In genomic region chr1:72037745-72038343, GRCh38 we compare ENCODE assay signal across 8 cellular contexts.
DNase-seq lines count a peak whose midpoint lies in the region; ATAC-seq, FAIRE-seq and TF ChIP-seq lines count a peak whose summit lies in the region.

No MANE protein-coding gene starts in this region.

- H3K4me1 Mint-ChIP-seq in MCF 10A (ENCODE audit: insufficient read depth, unreplicated experiment): no peaks in the 10 kb centered on the region

- H3K4me3 Mint-ChIP-seq in MCF 10A (ENCODE audit: unreplicated experiment): no peak overlapping the region

- no peak overlapping the region for H3K27ac Mint-ChIP-seq in MCF 10A (ENCODE audit: low read depth, unreplicated experiment)

- H3K27ac ChIP-seq in breast epithelium: no peak overlapping the region

- H3K36me3 Mint-ChIP-seq in MCF 10A (ENCODE audit: insufficient read depth, unreplicated experiment): no peaks in the 10 kb centered on the region

- CTCF ChIA-PET in MCF 10A (lab: Yijun Ruan, JAX): interaction anchor here (0.6 to 2.1 kb wide), 16 partner anchors 10 to 944 kb away, joined by 3 to 11 read pairs (median 4); no protein-coding TSS in a partner anchor

- H3K27me3 Mint-ChIP-seq in MCF 10A (ENCODE audit: insufficient read depth, unreplicated experiment): peaks cover 27% of the 10 kb centered on the region

- H3K9me3 ChIP-seq in breast epithelium: no peaks in the 10 kb centered on the region

- TF ChIP-seq POLR2A in breast epithelium (IDR thresholded peaks at IDR 0.05): no peak

- FAIRE-seq in colon (lab: Jason Lieb, UNC): peak; percentile 31

- peak; percentile 56 for TF ChIP-seq CTCF in MCF 10A (IDR thresholded peaks at IDR 0.05; ENCODE audit: unreplicated experiment)
- peak in 1 of 3 donors; percentile 20 for TF ChIP-seq CTCF in breast epithelium (IDR thresholded peaks at IDR 0.05)

- DNase-seq in MCF 10A (ENCODE audit: unreplicated experiment) (peak; percentile 60), breast epithelium (ENCODE audit: low spot score in 2 of 2) (no peak), NCI-H526 (lab: John Stamatoyannopoulos, UW) (peak; percentile 11 to 71), myocyte (ENCODE audit: low read depth) (peak; percentile 66)

- POLR2A ChIA-PET in MCF 10A (lab: Yijun Ruan, JAX): interaction anchor here (0.6 kb wide), 1 partner anchor 422 kb away, joined by 3 read pairs; no protein-coding TSS in a partner anchor

- H3K36me3 ChIP-seq in breast epithelium: no peaks in the 10 kb centered on the region

- peak; percentile 85 for ATAC-seq in HG02885 (IDR thresholded peaks at IDR 0.05; ENCODE audit: poor library complexity, unreplicated experiment)
- ATAC-seq in HG03460 (IDR thresholded peaks at IDR 0.05; ENCODE audit: unreplicated experiment): no peak
- ATAC-seq in HG03045 (IDR thresholded peaks at IDR 0.05; ENCODE audit: unreplicated experiment): no peak

- no peaks in the 10 kb centered on the region for H3K9me3 Mint-ChIP-seq in MCF 10A (ENCODE audit: unreplicated experiment)

- H3K4me1 ChIP-seq in breast epithelium: no peaks in the 10 kb centered on the region

- no TSS peak for BruUV-seq in MCF 10A (replicated peaks; lab: Mats Ljungman, UMichigan)

- H3K4me3 ChIP-seq in breast epithelium: no peak overlapping the region

- intact Hi-C loops in MCF 10A (cut with micrococcal nuclease): loop anchor here (1.0 to 2.0 kb wide), 3 partner anchors 450 to 943 kb away; no protein-coding TSS in a partner anchor
- intact Hi-C loops in breast epithelium (cut with DNase I; ENCODE audit: low total_unique reads): no loop called here

- no peaks in the 10 kb centered on the region for H3K27me3 ChIP-seq in breast epithelium

Comparison
In these comparisons a context has a peak if more than half of its experiments do, and no peak if none do; other contexts are left out.
1. DNase-seq: peak in MCF 10A (single experiment), NCI-H526 (2 of 2) and myocyte (single experiment); none in breast epithelium (0 of 2).